In genomic region chr20:53387983-53388675, GRCh38 we compare ENCODE assay signal across 21 cellular contexts.
DNase-seq lines count a peak whose midpoint lies in the region; ATAC-seq and TF ChIP-seq lines count a peak whose summit lies in the region.
"Had no signal": no experiment of that assay in that cellular context is flagged by ENCODE, and none has a peak within 500 bp of the region (broad histone marks: within the 10 kb centered on the region; RNA-seq: fewer than 3 reads in every experiment).

No MANE protein-coding gene starts in this region.

- H3K27me3 ChIP-seq in naive thymus-derived CD4-positive, alpha-beta T cell (ENCODE audit: control insufficient read depth in 2 of 2, insufficient read depth in 2 of 2, low read length in 2 of 2), result no peaks in the 10 kb centered on the region
- no peaks in the 10 kb centered on the region for H3K27me3 ChIP-seq in vagina
- H3K27me3 ChIP-seq: pancreas, Peyer's patch, sigmoid colon had no signal

- H3K27ac Mint-ChIP-seq in activated T-cell treated with anti-CD3 and anti-CD28 coated beads, Interleukin-2, amount 50 U/mL, for 72 hours, result peak overlapping the region; percentile 62
- peak overlapping the region; percentile 9 to 92 (median 81) for H3K27ac Mint-ChIP-seq in naive thymus-derived CD4-positive, alpha-beta T cell
- peak overlapping the region in 1 of 2 donors; percentile 28 for H3K27ac Mint-ChIP-seq in stimulated activated naive CD8-positive, alpha-beta T cell treated with anti-CD3 and anti-CD28 coated beads, Interleukin-15, amount 100 ng/mL, for 72 hours
- H3K27ac Mint-ChIP-seq: stimulated activated naive B cell treated with anti-CD40 and anti-IgM and Interleukin-4, amounts not matched to agents 10 μg/mL and 1 μg/mL and 100 μg/mL, for 72 hours had no signal

- H3K27ac ChIP-seq in naive thymus-derived CD4-positive, alpha-beta T cell (ENCODE audit: low read depth, low read length), result peak overlapping the region; percentile 32
- H3K27ac ChIP-seq in vagina, result no peak overlapping the region
- H3K27ac ChIP-seq: lower lobe of right lung, pancreas, Peyer's patch, sigmoid colon had no signal

- peaks cover 0 to 21% of the 10 kb centered on the region in 2 donors for H3K4me1 ChIP-seq in naive thymus-derived CD4-positive, alpha-beta T cell (ENCODE audit: control insufficient read depth in 2 of 2, insufficient read depth in 2 of 2, low read length in 2 of 2)
- H3K4me1 ChIP-seq in vagina, result no peaks in the 10 kb centered on the region
- H3K4me1 ChIP-seq: lower lobe of right lung, pancreas, Peyer's patch had no signal

- H3K36me3 ChIP-seq in naive thymus-derived CD4-positive, alpha-beta T cell (ENCODE audit: control insufficient read depth in 2 of 3, insufficient read depth in 3 of 3, low read length in 3 of 3), result no peaks in the 10 kb centered on the region
- no peaks in the 10 kb centered on the region for H3K36me3 ChIP-seq in vagina
- H3K36me3 ChIP-seq: lower lobe of right lung, pancreas, Peyer's patch, sigmoid colon had no signal

- intact Hi-C loops in naive thymus-derived CD4-positive, alpha-beta T cell (cut with micrococcal nuclease), result loop anchor here in 1 of 2 donors (1.0 to 10.0 kb wide), 2 partner anchors 14 to 1073 kb away; no protein-coding TSS in a partner anchor
- intact Hi-C loops in vagina (cut with DNase I), result no loop called here

- no peaks in the 10 kb centered on the region for H3K36me3 Mint-ChIP-seq in activated T-cell treated with anti-CD3 and anti-CD28 coated beads, Interleukin-2, amount 50 U/mL, for 72 hours (ENCODE audit: insufficient read depth in 2 of 2)
- peaks cover 0 to 3% (median 0%) of the 10 kb centered on the region in 5 donors for H3K36me3 Mint-ChIP-seq in naive thymus-derived CD4-positive, alpha-beta T cell
- H3K36me3 Mint-ChIP-seq: stimulated activated naive B cell treated with anti-CD40 and anti-IgM and Interleukin-4, amounts not matched to agents 10 μg/mL and 1 μg/mL and 100 μg/mL, for 72 hours had no signal

- DNase-seq in stimulated activated CD4-positive, alpha-beta T cell treated with anti-CD3 and anti-CD28 coated beads, Interleukin-12 subunit alpha, Interleukin-12 subunit beta, amount 100 ng/mL, for 4 hours, result peak; percentile 6
- no peak for DNase-seq in stimulated activated CD4-positive, alpha-beta T cell treated with anti-CD3 and anti-CD28 coated beads, Interleukin-2, amount 100 ng/mL, for 48 hours
- peak; percentile 38 to 57 for DNase-seq in activated T-cell treated with anti-CD3 and anti-CD28 coated beads, Interleukin-2, amount 50 U/mL, for 72 hours
- peak in 7 of 9 donors; percentile 54 to 87 (median 77) for DNase-seq in naive thymus-derived CD4-positive, alpha-beta T cell
- peak; percentile 24 to 42 for DNase-seq in stimulated activated naive CD8-positive, alpha-beta T cell treated with anti-CD3 and anti-CD28 coated beads, Interleukin-15, amount 100 ng/mL, for 72 hours
- DNase-seq in NOMO-1 treated with dmso at 0.1 percent for 144 hours (lab: John Stamatoyannopoulos, UW; ENCODE audit: unreplicated experiment), result no peak
- DNase-seq in HK-2 (ENCODE audit: unreplicated experiment), result no peak
- no peak for DNase-seq in vagina (ENCODE audit: extremely low spot score in 2 of 2)
- DNase-seq: amygdala; C1 segment of cervical spinal cord; cerebellar nuclear complex; DMS79; effector memory CD4-positive, alpha-beta T cell; H9; lower lobe of right lung; NCI-H1436 treated with DMSO at 0.1 percent for 48 hours; pancreas; Peyer's patch; sigmoid colon; SK-N-SH; stimulated activated naive B cell treated with anti-CD40 and anti-IgM and Interleukin-4, amounts not matched to agents 10 μg/mL and 1 μg/mL and 100 μg/mL, for 72 hours had no signal

- no peak for TF ChIP-seq POLR2A in vagina (IDR thresholded peaks at IDR 0.05)

- H3K27me3 Mint-ChIP-seq in activated T-cell treated with anti-CD3 and anti-CD28 coated beads, Interleukin-2, amount 50 U/mL, for 72 hours (ENCODE audit: low read depth), result peaks cover 6% of the 10 kb centered on the region
- peaks cover 0 to 5% (median 0%) of the 10 kb centered on the region in 5 donors for H3K27me3 Mint-ChIP-seq in naive thymus-derived CD4-positive, alpha-beta T cell
- H3K27me3 Mint-ChIP-seq in stimulated activated naive CD8-positive, alpha-beta T cell treated with anti-CD3 and anti-CD28 coated beads, Interleukin-15, amount 100 ng/mL, for 72 hours, result no peaks in the 10 kb centered on the region

- POLR2A ChIA-PET in naive thymus-derived CD4-positive, alpha-beta T cell (lab: Charles Lee), result no interaction called here

- H3K4me1 Mint-ChIP-seq in activated T-cell treated with anti-CD3 and anti-CD28 coated beads, Interleukin-2, amount 50 U/mL, for 72 hours (ENCODE audit: low read depth), result peaks cover 26% of the 10 kb centered on the region
- peaks cover 16 to 54% (median 42%) of the 10 kb centered on the region in 7 donors for H3K4me1 Mint-ChIP-seq in naive thymus-derived CD4-positive, alpha-beta T cell
- peaks cover 31% of the 10 kb centered on the region for H3K4me1 Mint-ChIP-seq in stimulated activated naive CD8-positive, alpha-beta T cell treated with anti-CD3 and anti-CD28 coated beads, Interleukin-15, amount 100 ng/mL, for 72 hours
- H3K4me1 Mint-ChIP-seq: stimulated activated naive B cell treated with anti-CD40 and anti-IgM and Interleukin-4, amounts not matched to agents 10 μg/mL and 1 μg/mL and 100 μg/mL, for 72 hours had no signal

- H3K4me3 ChIP-seq in naive thymus-derived CD4-positive, alpha-beta T cell (ENCODE audit: low read length), result no peak overlapping the region
- H3K4me3 ChIP-seq in vagina, result no peak overlapping the region
- H3K4me3 ChIP-seq: lower lobe of right lung, pancreas, Peyer's patch, sigmoid colon had no signal

- H3K9me3 Mint-ChIP-seq in activated T-cell treated with anti-CD3 and anti-CD28 coated beads, Interleukin-2, amount 50 U/mL, for 72 hours, result no peaks in the 10 kb centered on the region
- H3K9me3 Mint-ChIP-seq in naive thymus-derived CD4-positive, alpha-beta T cell, result no peaks in the 10 kb centered on the region
- no peaks in the 10 kb centered on the region for H3K9me3 Mint-ChIP-seq in stimulated activated naive CD8-positive, alpha-beta T cell treated with anti-CD3 and anti-CD28 coated beads, Interleukin-15, amount 100 ng/mL, for 72 hours
- H3K9me3 Mint-ChIP-seq: H9; stimulated activated naive B cell treated with anti-CD40 and anti-IgM and Interleukin-4, amounts not matched to agents 10 μg/mL and 1 μg/mL and 100 μg/mL, for 72 hours had no signal

- no peaks in the 10 kb centered on the region for H3K9me3 ChIP-seq in naive thymus-derived CD4-positive, alpha-beta T cell (ENCODE audit: control insufficient read depth in 2 of 3, low read length in 3 of 3)
- no peaks in the 10 kb centered on the region for H3K9me3 ChIP-seq in vagina
- H3K9me3 ChIP-seq: lower lobe of right lung, pancreas, Peyer's patch, SK-N-SH had no signal

- TF ChIP-seq CTCF in vagina (IDR thresholded peaks at IDR 0.05), result no peak

- peak; percentile 98 to 99 for ATAC-seq in activated T-cell treated with anti-CD3 and anti-CD28 coated beads, Interleukin-2, amount 50 U/mL, for 72 hours (replicated peaks in 1 of 2)
- peak; percentile 97 for ATAC-seq in naive thymus-derived CD4-positive, alpha-beta T cell
- ATAC-seq in stimulated activated naive CD8-positive, alpha-beta T cell treated with anti-CD3 and anti-CD28 coated beads, Interleukin-15, amount 100 ng/mL, for 72 hours, result peak; percentile 97
- ATAC-seq: lower lobe of right lung; pancreas; stimulated activated naive B cell treated with anti-CD40 and anti-IgM and Interleukin-4, amounts not matched to agents 10 μg/mL and 1 μg/mL and 100 μg/mL, for 72 hours had no signal

- CTCF ChIA-PET in naive thymus-derived CD4-positive, alpha-beta T cell (lab: Charles Lee), result interaction anchor here (0.5 kb wide), 1 partner anchor 136 kb away, joined by 4 read pairs; no protein-coding TSS in a partner anchor

- H3K4me3 Mint-ChIP-seq in activated T-cell treated with anti-CD3 and anti-CD28 coated beads, Interleukin-2, amount 50 U/mL, for 72 hours, result peak overlapping the region; percentile 16 to 34
- peak overlapping the region in 9 of 10 donors; percentile 9 to 73 (median 34) for H3K4me3 Mint-ChIP-seq in naive thymus-derived CD4-positive, alpha-beta T cell
- H3K4me3 Mint-ChIP-seq in stimulated activated naive CD8-positive, alpha-beta T cell treated with anti-CD3 and anti-CD28 coated beads, Interleukin-15, amount 100 ng/mL, for 72 hours, result no peak overlapping the region
- H3K4me3 Mint-ChIP-seq: H9; stimulated activated naive B cell treated with anti-CD40 and anti-IgM and Interleukin-4, amounts not matched to agents 10 μg/mL and 1 μg/mL and 100 μg/mL, for 72 hours had no signal

Comparison
In these comparisons a context has a peak if more than half of its experiments do, and no peak if none do; other contexts are left out.
1. DNase-seq: peak in stimulated activated CD4-positive, alpha-beta T cell treated with anti-CD3 and anti-CD28 coated beads, Interleukin-12 subunit alpha, Interleukin-12 subunit beta, amount 100 ng/mL, for 4 hours (single experiment), activated T-cell treated with anti-CD3 and anti-CD28 coated beads, Interleukin-2, amount 50 U/mL, for 72 hours (2 of 2), naive thymus-derived CD4-positive, alpha-beta T cell (7 of 9) and stimulated activated naive CD8-positive, alpha-beta T cell treated with anti-CD3 and anti-CD28 coated beads, Interleukin-15, amount 100 ng/mL, for 72 hours (2 of 2); none in stimulated activated CD4-positive, alpha-beta T cell treated with anti-CD3 and anti-CD28 coated beads, Interleukin-2, amount 100 ng/mL, for 48 hours (0 of 2), NOMO-1 treated with dmso at 0.1 percent for 144 hours (single experiment), HK-2 (single experiment) and vagina (0 of 2).
2. H3K4me3 Mint-ChIP-seq: peak in activated T-cell treated with anti-CD3 and anti-CD28 coated beads, Interleukin-2, amount 50 U/mL, for 72 hours (2 of 2) and naive thymus-derived CD4-positive, alpha-beta T cell (9 of 10); none in stimulated activated naive CD8-positive, alpha-beta T cell treated with anti-CD3 and anti-CD28 coated beads, Interleukin-15, amount 100 ng/mL, for 72 hours (0 of 2).
3. Peak in every context shown above with its lines, with median percentiles within 50 percentile points of each other: ATAC-seq.